ENCODE assay signal across 31 cellular contexts in the genomic region with DNA sequence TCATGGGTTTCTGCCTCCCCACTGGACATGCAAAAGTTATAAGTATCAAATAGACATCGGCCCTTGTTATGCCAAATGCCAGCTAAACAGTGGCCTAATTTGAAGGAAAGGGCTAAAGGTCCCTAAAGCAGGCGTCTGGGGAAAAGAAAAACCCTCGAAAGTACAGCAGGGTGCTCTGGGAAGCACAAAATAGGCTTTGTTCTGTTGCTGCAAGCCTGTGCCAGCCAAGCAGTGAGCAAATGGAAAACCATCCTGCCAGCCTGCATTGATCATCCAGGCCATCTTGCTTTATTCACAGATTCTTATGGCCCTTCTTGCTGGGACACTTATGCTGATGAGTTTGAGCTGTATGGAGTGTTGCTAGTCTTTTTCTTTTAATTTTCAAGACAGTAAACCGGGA.
DNase-seq lines count a peak whose midpoint lies in the region; ATAC-seq, FAIRE-seq and TF ChIP-seq lines count a peak whose summit lies in the region.
"Had no signal": no experiment of that assay in that cellular context is flagged by ENCODE, and none has a peak within 500 bp of the region (broad histone marks: within the 10 kb centered on the region; RNA-seq: fewer than 3 reads in every experiment).

No MANE protein-coding gene starts in this region.

- POLR2A ChIA-PET in PC-3 (lab: Charles Lee; ENCODE audit: unreplicated experiment), result no interaction called here

- no peak overlapping the region for H2AFZ ChIP-seq in PC-3 (ENCODE audit: low read length)

- H3K9me3 ChIP-seq in heart right ventricle (no peaks in the 10 kb centered on the region), right atrium auricular region (no peaks in the 10 kb centered on the region), PC-3 (ENCODE audit: low read length) (no peaks in the 10 kb centered on the region)
- H3K9me3 ChIP-seq: gastrocnemius medialis, ovary, vagina had no signal

- no peaks in the 10 kb centered on the region for H3F3A ChIP-seq in PC-3 (ENCODE audit: low read length, unreplicated experiment)

- peak overlapping the region in 9 of 10 donors; percentile 28 to 80 (median 59) for H3K27ac ChIP-seq in heart right ventricle
- H3K27ac ChIP-seq in right atrium auricular region, result no peak overlapping the region
- H3K27ac ChIP-seq in PC-3 (ENCODE audit: low read length), result no peak overlapping the region
- H3K27ac ChIP-seq: BLaER1 treated with 17β-estradiol and CSF1 and Interleukin-3, amounts not matched to agents 10 nM and 100 nM; gastrocnemius medialis; ovary; vagina had no signal

- DNase-seq in heart right ventricle, result no peak
- DNase-seq in right atrium auricular region (ENCODE audit: low spot score), result no peak
- DNase-seq in frontal cortex (ENCODE audit: low spot score in 2 of 2), result peak; percentile 12 to 22
- peak in 35 of 56 donors; percentile 2 to 59 (median 14) for DNase-seq in nucleus accumbens (lab: John Stamatoyannopoulos, UW)
- DNase-seq in superior temporal gyrus (ENCODE audit: extremely low spot score), result peak; percentile 40
- no peak for DNase-seq in A172 (ENCODE audit: low spot score)
- DNase-seq in NCI-H510A (lab: John Stamatoyannopoulos, UW), result no peak
- no peak for DNase-seq in PC-3
- DNase-seq: activated CD4-positive, alpha-beta T cell treated with anti-CD3 and anti-CD28 coated beads for 36 hours; activated effector memory CD4-positive, alpha-beta T cell treated with anti-CD3 and anti-CD28 coated beads, Interleukin-2, amount 50 U/mL, for 16 hours; activated naive CD8-positive, alpha-beta T cell treated with anti-CD3 and anti-CD28 coated beads, Interleukin-2, amount 10 ng/mL, durations not matched to agents 7 days and 5 days; Calu3; effector memory CD4-positive, alpha-beta T cell; left cardiac atrium; mesenchymal stem cell; naive thymus-derived CD4-positive, alpha-beta T cell; NCI-H1092 treated with DMSO at 0.1 percent for 48 hours; NCI-H1930; NCI-H2227 treated with DMSO at 0.1 percent for 48 hours; NCI-H774; ovary; RPMI8226; stimulated activated CD4-positive, alpha-beta T cell treated with anti-CD3 and anti-CD28 coated beads, Interleukin-1b, Interleukin-23, amount 100 ng/mL, for 48 hours; T-helper 2 cell had no signal

- CTCF ChIA-PET in PC-3 (lab: Charles Lee), result no interaction called here

- 56 to 64% methylated on average over 4 of the region's 4 CpGs for WGBS in heart right ventricle, 2 donors

- no peaks in the 10 kb centered on the region for H4K20me1 ChIP-seq in PC-3 (ENCODE audit: low read length)
- H4K20me1 ChIP-seq: BLaER1 treated with 17β-estradiol and CSF1 and Interleukin-3, amounts not matched to agents 10 nM and 100 nM had no signal

- H3K27me3 ChIP-seq in heart right ventricle, result no peaks in the 10 kb centered on the region
- no peaks in the 10 kb centered on the region for H3K27me3 ChIP-seq in right atrium auricular region
- no peaks in the 10 kb centered on the region for H3K27me3 ChIP-seq in PC-3 (ENCODE audit: low read length)
- H3K27me3 ChIP-seq: BLaER1 treated with 17β-estradiol and CSF1 and Interleukin-3, amounts not matched to agents 10 nM and 100 nM; gastrocnemius medialis; ovary; vagina had no signal

- FAIRE-seq in frontal cortex (lab: Jason Lieb, UNC), result no peak
- FAIRE-seq: colon, GM12891 had no signal

- no peak overlapping the region for H3K9ac ChIP-seq in PC-3 (ENCODE audit: low read length)
- H3K9ac ChIP-seq: BLaER1 treated with 17β-estradiol and CSF1 and Interleukin-3, amounts not matched to agents 10 nM and 100 nM had no signal

- no peaks in the 10 kb centered on the region for H3K9me2 ChIP-seq in PC-3 (replicated peaks; ENCODE audit: low read length)

- H3K79me2 ChIP-seq in PC-3 (ENCODE audit: low read length), result no peaks in the 10 kb centered on the region

- H3K36me3 ChIP-seq in heart right ventricle, result no peaks in the 10 kb centered on the region
- H3K36me3 ChIP-seq in right atrium auricular region, result no peaks in the 10 kb centered on the region
- H3K36me3 ChIP-seq in PC-3 (ENCODE audit: low read depth, low read length), result no peaks in the 10 kb centered on the region
- H3K36me3 ChIP-seq: BLaER1 treated with 17β-estradiol and CSF1 and Interleukin-3, amounts not matched to agents 10 nM and 100 nM; gastrocnemius medialis; ovary; vagina had no signal

- intact Hi-C loops in heart right ventricle (cut with DNase I), result loop anchor here in 2 of 10 donors (5.0 kb wide), 1 partner anchor 120 kb away; no protein-coding TSS in a partner anchor
- intact Hi-C loops in PC-3 (cut with micrococcal nuclease), result no loop called here

- no peak overlapping the region for H3K4me3 ChIP-seq in heart right ventricle
- no peak overlapping the region for H3K4me3 ChIP-seq in right atrium auricular region
- no peak overlapping the region for H3K4me3 ChIP-seq in PC-3 (ENCODE audit: low read length)
- H3K4me3 ChIP-seq: BLaER1 treated with 17β-estradiol and CSF1 and Interleukin-3, amounts not matched to agents 10 nM and 100 nM; gastrocnemius medialis; ovary; vagina had no signal

- no TSS peak for BruUV-seq in PC-3 (replicated peaks; lab: Mats Ljungman, UMichigan)

- H3K4me2 ChIP-seq in PC-3 (ENCODE audit: low read length), result no peak overlapping the region
- H3K4me2 ChIP-seq: BLaER1 treated with 17β-estradiol and CSF1 and Interleukin-3, amounts not matched to agents 10 nM and 100 nM had no signal

- ATAC-seq in heart right ventricle (peak in 4 of 8 donors; percentile 9 to 22 (median 16)), PC-3 (no peak)
- ATAC-seq: activated CD4-positive, alpha-beta T cell treated with anti-CD3 and anti-CD28 coated beads for 36 hours; esophagus mucosa; naive thymus-derived CD4-positive, alpha-beta T cell; SK-N-SH treated with all-trans-retinoic acid at 6 μM for 48 hours had no signal

- H3K4me1 ChIP-seq in heart right ventricle (peaks cover 0 to 40% (median 7%) of the 10 kb centered on the region in 9 donors), right atrium auricular region (no peaks in the 10 kb centered on the region), PC-3 (ENCODE audit: insufficient read depth, low read length) (peaks cover 11% of the 10 kb centered on the region; the same call in 1 of the 2 replicates)
- H3K4me1 ChIP-seq: BLaER1 treated with 17β-estradiol and CSF1 and Interleukin-3, amounts not matched to agents 10 nM and 100 nM; gastrocnemius medialis had no signal

- TF ChIP-seq CTCF in heart right ventricle (IDR thresholded peaks at IDR 0.05) (no peak), right atrium auricular region (IDR thresholded peaks at IDR 0.05) (no peak), PC-3 (conservative IDR thresholded peaks at IDR 0.05; ENCODE audit: low read depth, low read length) (no peak)

Comparison
In these comparisons a context has a peak if more than half of its experiments do, and no peak if none do; other contexts are left out.
1. H3K27ac ChIP-seq: peak in heart right ventricle (9 of 10); none in right atrium auricular region (0 of 2) and PC-3 (single experiment).
2. DNase-seq: peak in frontal cortex (2 of 2), nucleus accumbens (35 of 56) and superior temporal gyrus (single experiment); none in heart right ventricle (0 of 2), right atrium auricular region (single experiment), A172 (single experiment), NCI-H510A (single experiment) and PC-3 (single experiment).